In genomic region chr6:84753173-84753572, GRCh38 we compare ENCODE assay signal across 21 cellular contexts. TPM values are rescaled to one million over a fixed set of nuclear protein-coding genes. Genes with fewer than 3 reads are reported as not detected.
DNase-seq lines count a peak whose midpoint lies in the region; ATAC-seq, FAIRE-seq and TF ChIP-seq lines count a peak whose summit lies in the region.
"Had no signal": no experiment of that assay in that cellular context is flagged by ENCODE, and none has a peak within 500 bp of the region (broad histone marks: within the 10 kb centered on the region; RNA-seq: fewer than 3 reads in every experiment).

No MANE protein-coding gene starts in this region.

- H3K9me3 ChIP-seq in right atrium auricular region (no peaks in the 10 kb centered on the region), heart left ventricle (no peaks in the 10 kb centered on the region), GM12878 (replicated peaks; ENCODE audit: control insufficient read depth, insufficient read depth, low read length) (no peaks in the 10 kb centered on the region), subcutaneous abdominal adipose tissue (ENCODE audit: control insufficient read depth in 5 of 5, low read length in 5 of 5) (no peaks in the 10 kb centered on the region)
- H3K9me3 ChIP-seq: Caco-2 had no signal

- H3K27ac ChIP-seq in right atrium auricular region, result peak overlapping the region; percentile 54 to 60
- no peak overlapping the region for H3K27ac ChIP-seq in heart left ventricle
- no peak overlapping the region for H3K27ac ChIP-seq in GM12878 (ENCODE audit: control insufficient read depth, insufficient read depth)
- peak overlapping the region; percentile 25 for H3K27ac ChIP-seq in subcutaneous abdominal adipose tissue (ENCODE audit: low read depth, low read length)
- H3K27ac ChIP-seq: C4-2B had no signal

- TF ChIP-seq CTCF in right atrium auricular region (IDR thresholded peaks at IDR 0.05) (no peak), heart left ventricle (IDR thresholded peaks at IDR 0.05) (no peak), GM12878 (IDR thresholded peaks at IDR 0.05 in 2 of 3, conservative IDR thresholded peaks at IDR 0.05 in 1 of 3; ENCODE audit: control insufficient read depth in 2 of 3, extremely low read depth in 1 of 3, insufficient read depth in 1 of 3, low read depth in 3 of 3, low read length in 3 of 3) (no peak)

- POLR2A ChIA-PET in GM12878 (lab: Charles Lee), result no interaction called here

- DNase-seq in right atrium auricular region (ENCODE audit: low spot score) (no peak), heart left ventricle (no peak), GM12878 (ENCODE audit: low read depth, low spot score) (no peak), hippocampal formation (lab: John Stamatoyannopoulos, UW) (no peak)
- no peak for DNase-seq in activated T-cell treated with anti-CD3 and anti-CD28 coated beads, Interleukin-2, amount 50 U/mL, for 1 hour
- DNase-seq in activated naive CD4-positive, alpha-beta T cell treated with anti-CD3 and anti-CD28 coated beads, Interleukin-2, amount 50 U/mL, for 72 hours (ENCODE audit: low spot score in 2 of 2), result no peak
- DNase-seq: ACHN; AML-193; Caco-2; CD4-positive, alpha-beta T cell; H9; IMR-90 had no signal

- H3K36me3 ChIP-seq in right atrium auricular region (no peaks in the 10 kb centered on the region), heart left ventricle (peaks cover 0 to 6% (median 0%) of the 10 kb centered on the region in 9 donors), GM12878 (ENCODE audit: control insufficient read depth in 2 of 2, insufficient read depth in 2 of 2, low read length in 1 of 2) (no peaks in the 10 kb centered on the region), subcutaneous abdominal adipose tissue (ENCODE audit: control insufficient read depth in 5 of 5, insufficient read depth in 5 of 5, low read length in 5 of 5) (peaks cover 0 to 7% (median 5%) of the 10 kb centered on the region in 5 donors)

- CTCF ChIA-PET in GM12878 (lab: Yijun Ruan, JAX), result interaction anchor here (0.8 to 0.9 kb wide), 2 partner anchors 24 to 322 kb away, joined by 3 read pairs; no protein-coding TSS in a partner anchor

- TF ChIP-seq POLR2A in heart left ventricle (IDR thresholded peaks at IDR 0.05) (no peak), GM12878 (IDR thresholded peaks at IDR 0.05; ENCODE audit: low read depth, low read length) (no peak)

- no peak for ATAC-seq in heart left ventricle
- peak; percentile 58 for ATAC-seq in GM12878
- ATAC-seq in activated naive CD4-positive, alpha-beta T cell treated with anti-CD3 and anti-CD28 coated beads, Interleukin-2, amount 50 U/mL, for 72 hours, result no peak

- H3K79me2 ChIP-seq in GM12878 (ENCODE audit: control insufficient read depth, insufficient read depth, low read length), result no peaks in the 10 kb centered on the region

- H3K9ac ChIP-seq in GM12878 (ENCODE audit: control insufficient read depth, insufficient read depth, low read length), result no peak overlapping the region
- no peak overlapping the region for H3K9ac ChIP-seq in subcutaneous abdominal adipose tissue (ENCODE audit: low read length in 5 of 5)

- BruUV-seq in GM12878 (replicated peaks; lab: Mats Ljungman, UMichigan), result no TSS peak

- no peaks in the 10 kb centered on the region for H3K9me3 Mint-ChIP-seq in activated naive CD4-positive, alpha-beta T cell treated with anti-CD3 and anti-CD28 coated beads, Interleukin-2, amount 50 U/mL, for 72 hours
- H3K9me3 Mint-ChIP-seq: CD4-positive, alpha-beta T cell; H9 had no signal

- no peak for FAIRE-seq in GM12878 (lab: Jason Lieb, UNC)
- FAIRE-seq: A204.1, D721Med, G401.6, GM12892, GM18507, H1, HTR-8/SVneo had no signal

- TF ChIP-seq RAD21 in GM12878 (IDR thresholded peaks at IDR 0.05; ENCODE audit: insufficient read depth, low read depth, low read length), result no peak

- H3K4me3 ChIP-seq in right atrium auricular region, result no peak overlapping the region
- H3K4me3 ChIP-seq in heart left ventricle, result no peak overlapping the region
- H3K4me3 ChIP-seq in GM12878, result no peak overlapping the region
- H3K4me3 ChIP-seq in subcutaneous abdominal adipose tissue (ENCODE audit: low read depth in 1 of 5, low read length in 5 of 5), result no peak overlapping the region

- intact Hi-C loops in heart left ventricle (cut with DNase I), result no loop called here
- intact Hi-C loops in GM12878 (cut with micrococcal nuclease; ENCODE audit: unreplicated experiment), result no loop called here

- SMC1A ChIA-PET in GM12878 (lab: Charles Lee; ENCODE audit: uncharacterized antibody, unreplicated experiment), result interaction anchor here (1.1 to 1.6 kb wide), 5 partner anchors 23 to 392 kb away, joined by 3 to 4 read pairs (median 3); no protein-coding TSS in a partner anchor

- no peaks in the 10 kb centered on the region for H3K36me3 Mint-ChIP-seq in activated naive CD4-positive, alpha-beta T cell treated with anti-CD3 and anti-CD28 coated beads, Interleukin-2, amount 50 U/mL, for 72 hours

- H4K20me1 ChIP-seq in GM12878 (ENCODE audit: control insufficient read depth, insufficient read depth), result no peaks in the 10 kb centered on the region

- H3K27me3 ChIP-seq in right atrium auricular region (no peaks in the 10 kb centered on the region), heart left ventricle (peaks cover 0 to 6% (median 0%) of the 10 kb centered on the region in 9 donors), GM12878 (replicated peaks in 1 of 2; ENCODE audit: control insufficient read depth in 2 of 2, insufficient read depth in 2 of 2, low read length in 1 of 2) (no peaks in the 10 kb centered on the region), subcutaneous abdominal adipose tissue (ENCODE audit: control insufficient read depth in 5 of 5, insufficient read depth in 4 of 5, low read length in 5 of 5) (no peaks in the 10 kb centered on the region)

- no peak overlapping the region for H3K4me2 ChIP-seq in GM12878 (ENCODE audit: control insufficient read depth, insufficient read depth)

- WGBS in heart left ventricle, 4 donors, result 52 to 67% (median 60%) methylated on average over 1 of the region's 1 CpG
- 32% methylated on average over 1 of the region's 1 CpG for WGBS in GM12878 (ENCODE audit: insufficient coverage, insufficient replicate concordance, low lambda C conversion rate, missing lambda C conversion rate)

- H3K4me1 ChIP-seq in right atrium auricular region (no peaks in the 10 kb centered on the region), heart left ventricle (peaks cover 0 to 22% (median 0%) of the 10 kb centered on the region in 12 donors), GM12878 (ENCODE audit: control insufficient read depth, insufficient read depth, low read length) (no peaks in the 10 kb centered on the region), subcutaneous abdominal adipose tissue (ENCODE audit: control insufficient read depth in 5 of 5, insufficient read depth in 5 of 5, low read length in 5 of 5) (peaks cover 1 to 34% (median 17%) of the 10 kb centered on the region in 5 donors)
- H3K4me1 ChIP-seq: Caco-2 had no signal

- in situ Hi-C loops in GM12878 (cut with MboI), result no loop called here

- no peak for TF ChIP-seq EP300 in GM12878 (IDR thresholded peaks at IDR 0.05; ENCODE audit: borderline replicate concordance in 1 of 2, control insufficient read depth in 1 of 2, low read depth in 2 of 2, low read length in 2 of 2)

- RAD21 ChIA-PET in GM12878 (lab: Charles Lee; ENCODE audit: unreplicated experiment), result no interaction called here

- no peak overlapping the region for H2AFZ ChIP-seq in GM12878 (ENCODE audit: control insufficient read depth, low read depth, low read length)

- H3K27ac Mint-ChIP-seq in activated naive CD4-positive, alpha-beta T cell treated with anti-CD3 and anti-CD28 coated beads, Interleukin-2, amount 50 U/mL, for 72 hours, result no peak overlapping the region
- H3K27ac Mint-ChIP-seq: CD4-positive, alpha-beta T cell; H9 had no signal

TF ChIP-seq in GM12878, 131 proteins besides CTCF, POLR2A, EP300 and RAD21:
- TF ChIP-seq HDGF (IDR thresholded peaks at IDR 0.05) (no peak), MEF2B (IDR thresholded peaks at IDR 0.05; ENCODE audit: partially characterized antibody, poor library complexity, severe bottlenecking) (no peak), ZNF384 (IDR thresholded peaks at IDR 0.05; ENCODE audit: borderline replicate concordance, low read depth, low read length) (peak; percentile 41; the same call in 1 of the 2 replicates)

RNA-seq across cellular contexts. Expression of gene TBX18, which starts 11.2 kb away (rescaled TPM):
- 10 to 100 TPM in 1 of 2 donors, 1 to 10 TPM in 1; 8.2 to 13.1 TPM for total RNA-seq in right atrium auricular region
- 10 to 100 TPM in 1 of 9 donors, 1 to 10 TPM in 8; 1.3 to 14.9 (median 3.8) TPM for total RNA-seq in heart left ventricle
- 1 to 10 TPM; 1.7 to 2.1 TPM for polyA plus RNA-seq in heart left ventricle
- total RNA-seq in GM12878 (2013; cell fraction: nucleolus; rRNA removed), result not detected in 2 replicates
- total RNA-seq in GM12878 (2014; rRNA removed), result 0.16 TPM in 1 of 2 replicates, not detected in the other
- 0.09 TPM in 1 of 2 replicates, not detected in the other for total RNA-seq in GM12878 (2014; rRNA removed; fragmentation: Illumina TruSeq; extraction: Trizol)
- 0.10 TPM in 1 of 2 replicates, not detected in the other for total RNA-seq in GM12878 (2021)
- polyA plus RNA-seq in GM12878 (2011; ENCODE audit: low read depth), result not detected
- 6.1 TPM in 2 replicates for polyA plus RNA-seq in GM12878 (2011; rRNA removed)
- 6.5 and 7.9 TPM in 2 replicates for polyA plus RNA-seq in GM12878 (2011; cell fraction: cytosol; rRNA removed)
- 5.5 and 7.8 TPM in 2 replicates for polyA plus RNA-seq in GM12878 (2011; cell fraction: nucleus; rRNA removed)
- polyA plus RNA-seq in GM12878 (2012), result not detected in 2 replicates
- polyA plus RNA-seq in GM12878 (2014; fragmentation: Illumina TruSeq; extraction: Trizol), result 0.03 TPM in 2 replicates
- not detected for polyA plus RNA-seq in GM12878 (2014; fragmentation: Nextera tagmentation; extraction: Ambion mirVana)
- polyA plus RNA-seq in GM12878 (2014; rRNA removed), result 0.24 TPM in 1 of 2 replicates, not detected in the other
- not detected for polyA plus RNA-seq in GM12878 (2016; fragmentation: Nextera tagmentation; extraction: Ambion mirVana)
- polyA minus RNA-seq in GM12878 (2011; rRNA and poly(A)+ RNA removed), result 9.8 and 14.7 TPM in 2 replicates
- polyA minus RNA-seq in GM12878 (2011; cell fraction: cytosol; rRNA and poly(A)+ RNA removed), result 3.3 and 4.3 TPM in 2 replicates
- polyA minus RNA-seq in GM12878 (2011; cell fraction: nucleus; rRNA and poly(A)+ RNA removed), result 11.4 and 18.6 TPM in 2 replicates
- total RNA-seq in activated naive CD4-positive, alpha-beta T cell treated with anti-CD3 and anti-CD28 coated beads, Interleukin-2, amount 50 U/mL, for 72 hours, result not detected
- total RNA-seq: Caco-2; CD4-positive, alpha-beta T cell; H1; H9 had no signal

Comparison
In these comparisons a context has a peak if more than half of its experiments do, and no peak if none do; other contexts are left out.
1. H3K27ac ChIP-seq: peak in right atrium auricular region (2 of 2) and subcutaneous abdominal adipose tissue (single experiment); none in heart left ventricle (0 of 12) and GM12878 (single experiment).